Comparison of ENCODE assay signal across 12 cellular contexts in genomic region chr7:28815369-28815927, GRCh38.
DNase-seq lines count a peak whose midpoint lies in the region; ATAC-seq, FAIRE-seq and TF ChIP-seq lines count a peak whose summit lies in the region.
"Had no signal": no experiment of that assay in that cellular context is flagged by ENCODE, and none has a peak within 500 bp of the region (broad histone marks: within the 10 kb centered on the region; RNA-seq: fewer than 3 reads in every experiment).

No MANE protein-coding gene starts in this region.

- no peak for DNase-seq in Right ventricle myocardium inferior (ENCODE audit: missing footprints)
- no peak for DNase-seq in right atrium auricular region (ENCODE audit: low spot score)
- DNase-seq in GM19239 (ENCODE audit: insufficient read length, low spot score), result no peak
- no peak for DNase-seq in left lobe of liver (ENCODE audit: low spot score)
- DNase-seq in NAMALWA (ENCODE audit: low spot score), result no peak
- DNase-seq in DMS53 treated with DMSO at 0.1 percent for 48 hours (lab: John Stamatoyannopoulos, UW; ENCODE audit: unreplicated experiment), result no peak
- DNase-seq: EL, NCI-H2029 treated with DMSO at 0.1 percent for 48 hours, right lobe of liver had no signal

- H3K36me3 ChIP-seq in right atrium auricular region, result no peaks in the 10 kb centered on the region
- H3K36me3 ChIP-seq: right lobe of liver had no signal

- no peak for TF ChIP-seq CTCF in right atrium auricular region (IDR thresholded peaks at IDR 0.05)

- peaks cover 0 to 12% of the 10 kb centered on the region in 2 donors for H3K4me1 ChIP-seq in right atrium auricular region
- H3K4me1 ChIP-seq: right lobe of liver had no signal

- FAIRE-seq in GM19239 (lab: Jason Lieb, UNC), result no peak

- ATAC-seq in Right ventricle myocardium inferior (peak; percentile 61), HG02840 (IDR thresholded peaks at IDR 0.05; ENCODE audit: low FRiP score, unreplicated experiment) (peak; percentile 37), HG03565 (IDR thresholded peaks at IDR 0.05; ENCODE audit: unreplicated experiment) (peak; percentile 31), left lobe of liver (no peak)
- ATAC-seq: right lobe of liver had no signal

- no peak overlapping the region for H3K4me3 ChIP-seq in right atrium auricular region
- H3K4me3 ChIP-seq: right lobe of liver had no signal

- H3K27ac ChIP-seq in right atrium auricular region, result no peak overlapping the region
- H3K27ac ChIP-seq: 22Rv1, right lobe of liver had no signal

- no peaks in the 10 kb centered on the region for H3K9me3 ChIP-seq in right atrium auricular region
- H3K9me3 ChIP-seq: right lobe of liver had no signal

- no peaks in the 10 kb centered on the region for H3K27me3 ChIP-seq in right atrium auricular region
- H3K27me3 ChIP-seq: right lobe of liver had no signal

- intact Hi-C loops in Right ventricle myocardium inferior (cut with DNase I), result no loop called here
